In genomic region chr12:20125259-20125919, GRCh38 we compare ENCODE assay signal across 19 cellular contexts.
DNase-seq lines count a peak whose midpoint lies in the region; ATAC-seq and TF ChIP-seq lines count a peak whose summit lies in the region.
"Had no signal": no experiment of that assay in that cellular context is flagged by ENCODE, and none has a peak within 500 bp of the region (broad histone marks: within the 10 kb centered on the region; RNA-seq: fewer than 3 reads in every experiment).

No MANE protein-coding gene starts in this region.

- peak; percentile 28 for ATAC-seq in omental fat pad (ENCODE audit: low FRiP score)
- ATAC-seq in HG03135 (IDR thresholded peaks at IDR 0.05; ENCODE audit: unreplicated experiment) = no peak
- ATAC-seq: A549 had no signal

- intact Hi-C loops in A673 (cut with micrococcal nuclease; ENCODE audit: unreplicated experiment) = loop anchor here (10.0 kb wide), 1 partner anchor 419 kb away; no protein-coding TSS in a partner anchor
- intact Hi-C loops in lower leg skin (cut with DNase I; ENCODE audit: low total_unique reads) = loop anchor here (1.0 kb wide), 1 partner anchor 21 kb away; no protein-coding TSS in a partner anchor

- H3K4me1 ChIP-seq in A673 (ENCODE audit: insufficient read depth, low read length, poor library complexity, severe bottlenecking) = peaks cover 52% of the 10 kb centered on the region
- H3K4me1 ChIP-seq: A549 had no signal

- WGBS in lower leg skin, 2 donors = 35 to 44% methylated on average over 2 of the region's 2 CpGs

- TF ChIP-seq CTCF in A673 (conservative IDR thresholded peaks at IDR 0.05; ENCODE audit: low read depth, low read length) (no peak), fibroblast of the aortic adventitia (IDR thresholded peaks at IDR 0.05; ENCODE audit: insufficient read depth, low read length) (no peak), omental fat pad (IDR thresholded peaks at IDR 0.05) (no peak), lower leg skin (IDR thresholded peaks at IDR 0.05) (no peak)

- CTCF ChIA-PET in A673 (lab: Charles Lee) = no interaction called here

- no peaks in the 10 kb centered on the region for H3K36me3 ChIP-seq in A673 (ENCODE audit: insufficient read depth, low read length, poor library complexity, severe bottlenecking)

- peak; percentile 70 for DNase-seq in A673 (ENCODE audit: low spot score)
- DNase-seq in GM03348 (ENCODE audit: low spot score) = peak; percentile 8
- peak; percentile 62 for DNase-seq in fibroblast of the aortic adventitia (ENCODE audit: low read depth)
- no peak for DNase-seq in omental fat pad (ENCODE audit: low spot score)
- no peak for DNase-seq in lower leg skin (ENCODE audit: low spot score in 2 of 2)
- DNase-seq in HK-2 (ENCODE audit: unreplicated experiment) = no peak
- DNase-seq: AML-193; CD4-positive, alpha-beta T cell; DMS53; H7; IMR-90; Karpas-422; NCI-H1105; NCI-H1694 treated with DMSO at 0.1 percent for 48 hours; NCI-H2171; NK-92 treated with Interleukin-12 subunit alpha and Interleukin-12 subunit beta, amount 100 ng/mL, for 24 hours; SIG-M5 had no signal

- H3K9me3 ChIP-seq in A673 (ENCODE audit: low read depth, low read length, poor library complexity, severe bottlenecking) = no peaks in the 10 kb centered on the region
- H3K9me3 ChIP-seq: A549 had no signal

- no peaks in the 10 kb centered on the region for H3K27me3 ChIP-seq in A673 (replicated peaks; ENCODE audit: insufficient read depth, low read depth, low read length, poor library complexity)

- POLR2A ChIA-PET in A673 (lab: Charles Lee; ENCODE audit: low non-redundant PET) = no interaction called here

- BruUV-seq in A673 (replicated peaks; lab: Mats Ljungman, UMichigan) = no TSS peak

- H3K4me3 ChIP-seq in A673 (ENCODE audit: low read depth, low read length, poor library complexity, severe bottlenecking) (no peak overlapping the region), fibroblast of the aortic adventitia (ENCODE audit: low read depth, low read length) (no peak overlapping the region), lower leg skin (ENCODE audit: low read depth, poor library complexity, severe bottlenecking) (no peak overlapping the region)
- H3K4me3 ChIP-seq: A549 had no signal

- TF ChIP-seq POLR2A in lower leg skin (IDR thresholded peaks at IDR 0.05) = no peak

- H3K27ac ChIP-seq in A673 (ENCODE audit: low read depth, low read length, poor library complexity, severe bottlenecking) = no peak overlapping the region
- H3K27ac ChIP-seq: A549 had no signal

Comparison
In these comparisons a context has a peak if more than half of its experiments do, and no peak if none do; other contexts are left out.
1. DNase-seq: peak in A673 (single experiment), GM03348 (single experiment) and fibroblast of the aortic adventitia (single experiment); none in omental fat pad (single experiment), lower leg skin (0 of 2) and HK-2 (single experiment).